ENCODE assay signal across 9 cellular contexts in genomic region chr9:5510991-5511390, GRCh38. TPM values are rescaled to one million over a fixed set of nuclear protein-coding genes. Genes with fewer than 3 reads are reported as not detected.
DNase-seq lines count a peak whose midpoint lies in the region; ATAC-seq and TF ChIP-seq lines count a peak whose summit lies in the region.
"Had no signal": no experiment of that assay in that cellular context is flagged by ENCODE, and none has a peak within 500 bp of the region (broad histone marks: within the 10 kb centered on the region; RNA-seq: fewer than 3 reads in every experiment).

No MANE protein-coding gene starts in this region.

- H3K4me3 Mint-ChIP-seq in activated T-helper 1 cell treated with anti-CD3 and anti-CD28 coated beads, Interleukin-12 subunit alpha, Interleukin-12 subunit beta, Interleukin-2, Interleukin-4 antibody, amounts not matched to agents 30 ng/mL and 10 ng/mL and 1 ng/mL, durations not matched to agents 14 hours and 24 hours and 36 hours = peak overlapping the region; percentile 82

- peaks cover 40% of the 10 kb centered on the region for H3K4me1 ChIP-seq in ACC112 (ENCODE audit: control insufficient read depth, insufficient read depth, low read length, unreplicated experiment)
- peaks cover 24% of the 10 kb centered on the region for H3K4me1 ChIP-seq in lower lobe of right lung

- H3K79me2 ChIP-seq in ACC112 (ENCODE audit: control insufficient read depth, insufficient read depth, low read length, unreplicated experiment) = peaks cover 43% of the 10 kb centered on the region

- H3K27ac Mint-ChIP-seq in activated T-helper 1 cell treated with anti-CD3 and anti-CD28 coated beads, Interleukin-12 subunit alpha, Interleukin-12 subunit beta, Interleukin-2, Interleukin-4 antibody, amounts not matched to agents 30 ng/mL and 10 ng/mL and 1 ng/mL, durations not matched to agents 14 hours and 24 hours and 36 hours = peak overlapping the region; percentile 96

- no peak for TF ChIP-seq CTCF in lower lobe of right lung (IDR thresholded peaks at IDR 0.05)

- no peaks in the 10 kb centered on the region for H3K27me3 ChIP-seq in ACC112 (ENCODE audit: insufficient read depth, low read length)
- no peaks in the 10 kb centered on the region for H3K27me3 ChIP-seq in lower lobe of right lung (ENCODE audit: low read depth)

- H3K36me3 ChIP-seq in ACC112 (ENCODE audit: insufficient read depth, low read length) (no peaks in the 10 kb centered on the region), lower lobe of right lung (no peaks in the 10 kb centered on the region)

- intact Hi-C loops in activated T-helper 1 cell treated with anti-CD3 and anti-CD28 coated beads, Interleukin-12 subunit alpha, Interleukin-12 subunit beta, Interleukin-2, Interleukin-4 antibody, amounts not matched to agents 30 ng/mL and 10 ng/mL and 1 ng/mL, durations not matched to agents 14 hours and 24 hours and 36 hours (cut with micrococcal nuclease) = loop anchor here (1.0 to 5.0 kb wide), 11 partner anchors 7 to 678 kb away; partner anchors contain the start of genes CD274 and PLGRKT
- intact Hi-C loops in lower lobe of right lung (cut with DNase I) = no loop called here

- no peak for ATAC-seq in lower lobe of right lung
- no peak for ATAC-seq in HG02938 (IDR thresholded peaks at IDR 0.05; ENCODE audit: unreplicated experiment)
- ATAC-seq in GM18868 (IDR thresholded peaks at IDR 0.05; ENCODE audit: unreplicated experiment) = no peak

- H2AFZ ChIP-seq in ACC112 (ENCODE audit: low read length, unreplicated experiment) = peak overlapping the region; percentile 8

- H3K27me3 Mint-ChIP-seq in activated T-helper 1 cell treated with anti-CD3 and anti-CD28 coated beads, Interleukin-12 subunit alpha, Interleukin-12 subunit beta, Interleukin-2, Interleukin-4 antibody, amounts not matched to agents 30 ng/mL and 10 ng/mL and 1 ng/mL, durations not matched to agents 14 hours and 24 hours and 36 hours (ENCODE audit: insufficient read depth) = no peaks in the 10 kb centered on the region

- H3K27ac ChIP-seq in ACC112 (ENCODE audit: low read depth, low read length) = peak overlapping the region; percentile 91
- H3K27ac ChIP-seq in lower lobe of right lung = peak overlapping the region; percentile 72

- H3K4me3 ChIP-seq in ACC112 (ENCODE audit: low read depth, low read length) (peak overlapping the region; percentile 78), GM08714 (ENCODE audit: low read length) (peak overlapping the region; percentile 83), lower lobe of right lung (peak overlapping the region; percentile 47)

- peaks cover 8% of the 10 kb centered on the region for H3K9me3 Mint-ChIP-seq in activated T-helper 1 cell treated with anti-CD3 and anti-CD28 coated beads, Interleukin-12 subunit alpha, Interleukin-12 subunit beta, Interleukin-2, Interleukin-4 antibody, amounts not matched to agents 30 ng/mL and 10 ng/mL and 1 ng/mL, durations not matched to agents 14 hours and 24 hours and 36 hours

- H3K9me3 ChIP-seq in lower lobe of right lung = no peaks in the 10 kb centered on the region

- DNase-seq in activated T-helper 1 cell treated with anti-CD3 and anti-CD28 coated beads, Interleukin-12 subunit alpha, Interleukin-12 subunit beta, Interleukin-2, Interleukin-4 antibody, amounts not matched to agents 30 ng/mL and 10 ng/mL and 1 ng/mL, durations not matched to agents 14 hours and 24 hours and 36 hours (ENCODE audit: low spot score) = no peak
- DNase-seq in lower lobe of right lung = no peak
- DNase-seq in germinal center (ENCODE audit: low spot score) = no peak
- no peak for DNase-seq in activated CD4-positive, alpha-beta T cell treated with anti-CD3 and anti-CD28 coated beads, Interleukin-2, amount 50 U/mL, for 1 hour
- DNase-seq: NCI-H69 had no signal

- peaks cover 6% of the 10 kb centered on the region for H3K36me3 Mint-ChIP-seq in activated T-helper 1 cell treated with anti-CD3 and anti-CD28 coated beads, Interleukin-12 subunit alpha, Interleukin-12 subunit beta, Interleukin-2, Interleukin-4 antibody, amounts not matched to agents 30 ng/mL and 10 ng/mL and 1 ng/mL, durations not matched to agents 14 hours and 24 hours and 36 hours (ENCODE audit: low read depth)

- H3K4me1 Mint-ChIP-seq in activated T-helper 1 cell treated with anti-CD3 and anti-CD28 coated beads, Interleukin-12 subunit alpha, Interleukin-12 subunit beta, Interleukin-2, Interleukin-4 antibody, amounts not matched to agents 30 ng/mL and 10 ng/mL and 1 ng/mL, durations not matched to agents 14 hours and 24 hours and 36 hours (ENCODE audit: low read depth) = peaks cover 67% of the 10 kb centered on the region

RNA-seq across cellular contexts. Expression of gene PDCD1LG2, which starts 0.7 kb away (rescaled TPM):
- 1.1 and 1.4 TPM in 2 replicates for total RNA-seq in activated T-helper 1 cell treated with anti-CD3 and anti-CD28 coated beads, Interleukin-12 subunit alpha, Interleukin-12 subunit beta, Interleukin-2, Interleukin-4 antibody, amounts not matched to agents 30 ng/mL and 10 ng/mL and 1 ng/mL, durations not matched to agents 14 hours and 24 hours and 36 hours
- 9.0 TPM for total RNA-seq in lower lobe of right lung
